Comparison of ENCODE assay signal across 1 cellular context in genomic region chr7:140230862-140231778, GRCh38.
TF ChIP-seq lines count a peak whose summit lies in the region.

No MANE protein-coding gene starts in this region.

TF ChIP-seq in HepG2, 621 proteins besides CTCF, POLR2A, EP300 and RAD21 (continued from another document and continues in another):
- TF ChIP-seq, protein P1, sequence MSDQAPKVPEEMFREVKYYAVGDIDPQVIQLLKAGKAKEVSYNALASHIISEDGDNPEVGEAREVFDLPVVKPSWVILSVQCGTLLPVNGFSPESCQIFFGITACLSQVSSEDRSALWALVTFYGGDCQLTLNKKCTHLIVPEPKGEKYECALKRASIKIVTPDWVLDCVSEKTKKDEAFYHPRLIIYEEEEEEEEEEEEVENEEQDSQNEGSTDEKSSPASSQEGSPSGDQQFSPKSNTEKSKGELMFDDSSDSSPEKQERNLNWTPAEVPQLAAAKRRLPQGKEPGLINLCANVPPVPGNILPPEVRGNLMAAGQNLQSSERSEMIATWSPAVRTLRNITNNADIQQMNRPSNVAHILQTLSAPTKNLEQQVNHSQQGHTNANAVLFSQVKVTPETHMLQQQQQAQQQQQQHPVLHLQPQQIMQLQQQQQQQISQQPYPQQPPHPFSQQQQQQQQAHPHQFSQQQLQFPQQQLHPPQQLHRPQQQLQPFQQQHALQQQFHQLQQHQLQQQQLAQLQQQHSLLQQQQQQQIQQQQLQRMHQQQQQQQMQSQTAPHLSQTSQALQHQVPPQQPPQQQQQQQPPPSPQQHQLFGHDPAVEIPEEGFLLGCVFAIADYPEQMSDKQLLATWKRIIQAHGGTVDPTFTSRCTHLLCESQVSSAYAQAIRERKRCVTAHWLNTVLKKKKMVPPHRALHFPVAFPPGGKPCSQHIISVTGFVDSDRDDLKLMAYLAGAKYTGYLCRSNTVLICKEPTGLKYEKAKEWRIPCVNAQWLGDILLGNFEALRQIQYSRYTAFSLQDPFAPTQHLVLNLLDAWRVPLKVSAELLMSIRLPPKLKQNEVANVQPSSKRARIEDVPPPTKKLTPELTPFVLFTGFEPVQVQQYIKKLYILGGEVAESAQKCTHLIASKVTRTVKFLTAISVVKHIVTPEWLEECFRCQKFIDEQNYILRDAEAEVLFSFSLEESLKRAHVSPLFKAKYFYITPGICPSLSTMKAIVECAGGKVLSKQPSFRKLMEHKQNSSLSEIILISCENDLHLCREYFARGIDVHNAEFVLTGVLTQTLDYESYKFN (CRISPR knock-in tag; conservative IDR thresholded peaks at IDR 0.05), result peak; percentile 54
- TF ChIP-seq RXRB (CRISPR knock-in tag; IDR thresholded peaks at IDR 0.05; ENCODE audit: borderline replicate concordance) (0 out of 2 replicates have a peak, but pooled peaks have one; percentile 39), ZNF138 (CRISPR knock-in tag; IDR thresholded peaks at IDR 0.05; ENCODE audit: low read depth) (0 out of 2 replicates have a peak, but pooled peaks have one; percentile 22), ATF7 (IDR thresholded peaks at IDR 0.05) (no peak), ATF7 (CRISPR knock-in tag; IDR thresholded peaks at IDR 0.05) (0 out of 2 replicates have a peak, but pooled peaks have one; percentile 4), ZNF83 (CRISPR knock-in tag; IDR thresholded peaks at IDR 0.05; ENCODE audit: borderline replicate concordance) (no peak), PHF21A (CRISPR knock-in tag; IDR thresholded peaks at IDR 0.05) (peak; percentile 100), ZBTB20 (CRISPR knock-in tag; IDR thresholded peaks at IDR 0.05; ENCODE audit: borderline replicate concordance, low read depth) (no peak), SP1 (IDR thresholded peaks at IDR 0.05) (no peak), SP1 (CRISPR knock-in tag; IDR thresholded peaks at IDR 0.05) (no peak), IRF2 (CRISPR knock-in tag; IDR thresholded peaks at IDR 0.05) (peak; percentile 66), FOXM1 (CRISPR knock-in tag; IDR thresholded peaks at IDR 0.05) (no peak), KDM6A (CRISPR knock-in tag; IDR thresholded peaks at IDR 0.05; ENCODE audit: low read depth) (no peak), JUN (CRISPR knock-in tag; IDR thresholded peaks at IDR 0.05) (no peak), BCLAF1 (IDR thresholded peaks at IDR 0.05) (no peak), ZKSCAN5 (CRISPR knock-in tag; IDR thresholded peaks at IDR 0.05) (no peak), ZNF607 (CRISPR knock-in tag; IDR thresholded peaks at IDR 0.05; ENCODE audit: borderline replicate concordance) (peak; percentile 90), ZEB1 (IDR thresholded peaks at IDR 0.05; ENCODE audit: insufficient replicate concordance, low read depth) (peak; percentile 91), ZNF788 (CRISPR knock-in tag; IDR thresholded peaks at IDR 0.05; ENCODE audit: borderline replicate concordance) (peak; percentile 58; the same call in 1 of the 2 replicates), PLRG1 (conservative IDR thresholded peaks at IDR 0.05) (no peak), CENPX (CRISPR knock-in tag; IDR thresholded peaks at IDR 0.05) (no peak), KLF13 (CRISPR knock-in tag; IDR thresholded peaks at IDR 0.05) (no peak), HMGA1 (CRISPR knock-in tag; conservative IDR thresholded peaks at IDR 0.05) (no peak), ZNF205 (CRISPR knock-in tag; IDR thresholded peaks at IDR 0.05) (peak; percentile 93), ATF7-NPFF (CRISPR knock-in tag; IDR thresholded peaks at IDR 0.05; ENCODE audit: low read depth) (peak; percentile 46; the same call in 1 of the 2 replicates), CREB1 (IDR thresholded peaks at IDR 0.05) (no peak), CREB1 (CRISPR knock-in tag; IDR thresholded peaks at IDR 0.05) (peak; percentile 24; the same call in 1 of the 2 replicates), REL (CRISPR knock-in tag; conservative IDR thresholded peaks at IDR 0.05) (no peak), ZFP36 (IDR thresholded peaks at IDR 0.05; ENCODE audit: borderline replicate concordance, low read depth, low read length, partially characterized antibody) (no peak), ZMYM4 (CRISPR knock-in tag; IDR thresholded peaks at IDR 0.05) (peak; percentile 30), NCOA1 (CRISPR knock-in tag; IDR thresholded peaks at IDR 0.05) (no peak), MAZ (IDR thresholded peaks at IDR 0.05; ENCODE audit: borderline replicate concordance, low read depth, low read length) (0 out of 2 replicates have a peak, but pooled peaks have one; percentile 5), MAZ (CRISPR knock-in tag; IDR thresholded peaks at IDR 0.05; ENCODE audit: low read depth) (peak; percentile 77; the same call in 1 of the 2 replicates), ZFP36L2 (CRISPR knock-in tag; IDR thresholded peaks at IDR 0.05) (no peak), ZNF24 (IDR thresholded peaks at IDR 0.05) (no peak), CBX5 (CRISPR knock-in tag; IDR thresholded peaks at IDR 0.05; ENCODE audit: borderline replicate concordance) (no peak; the same call in 1 of the 2 replicates), PBX3 (CRISPR knock-in tag; IDR thresholded peaks at IDR 0.05; ENCODE audit: borderline replicate concordance) (no peak), HNRNPLL (IDR thresholded peaks at IDR 0.05; ENCODE audit: low read depth, low read length, poor library complexity, severe bottlenecking) (peak; percentile 80), NFIC (IDR thresholded peaks at IDR 0.05; ENCODE audit: low read length) (peak; percentile 35; the same call in 1 of the 2 replicates), ZNF225 (CRISPR knock-in tag; IDR thresholded peaks at IDR 0.05) (no peak), IRF1 (CRISPR knock-in tag; IDR thresholded peaks at IDR 0.05; ENCODE audit: low read depth) (no peak), CHD2 (IDR thresholded peaks at IDR 0.05; ENCODE audit: low read depth, low read length) (no peak), ZNF768 (CRISPR knock-in tag; IDR thresholded peaks at IDR 0.05) (no peak), ATRX (CRISPR knock-in tag; IDR thresholded peaks at IDR 0.05; ENCODE audit: borderline replicate concordance) (no peak), HDAC6 (IDR thresholded peaks at IDR 0.05; ENCODE audit: low read depth, low read length) (no peak)
- TF ChIP-seq, protein P2, sequence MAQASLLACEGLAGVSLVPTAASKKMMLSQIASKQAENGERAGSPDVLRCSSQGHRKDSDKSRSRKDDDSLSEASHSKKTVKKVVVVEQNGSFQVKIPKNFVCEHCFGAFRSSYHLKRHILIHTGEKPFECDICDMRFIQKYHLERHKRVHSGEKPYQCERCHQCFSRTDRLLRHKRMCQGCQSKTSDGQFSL (CRISPR knock-in tag; IDR thresholded peaks at IDR 0.05), result no peak
- TF ChIP-seq, protein P3, sequence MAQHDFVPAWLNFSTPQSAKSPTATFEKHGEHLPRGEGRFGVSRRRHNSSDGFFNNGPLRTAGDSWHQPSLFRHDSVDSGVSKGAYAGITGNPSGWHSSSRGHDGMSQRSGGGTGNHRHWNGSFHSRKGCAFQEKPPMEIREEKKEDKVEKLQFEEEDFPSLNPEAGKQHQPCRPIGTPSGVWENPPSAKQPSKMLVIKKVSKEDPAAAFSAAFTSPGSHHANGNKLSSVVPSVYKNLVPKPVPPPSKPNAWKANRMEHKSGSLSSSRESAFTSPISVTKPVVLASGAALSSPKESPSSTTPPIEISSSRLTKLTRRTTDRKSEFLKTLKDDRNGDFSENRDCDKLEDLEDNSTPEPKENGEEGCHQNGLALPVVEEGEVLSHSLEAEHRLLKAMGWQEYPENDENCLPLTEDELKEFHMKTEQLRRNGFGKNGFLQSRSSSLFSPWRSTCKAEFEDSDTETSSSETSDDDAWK (CRISPR knock-in tag; IDR thresholded peaks at IDR 0.05), result no peak
- TF ChIP-seq, protein P4, sequence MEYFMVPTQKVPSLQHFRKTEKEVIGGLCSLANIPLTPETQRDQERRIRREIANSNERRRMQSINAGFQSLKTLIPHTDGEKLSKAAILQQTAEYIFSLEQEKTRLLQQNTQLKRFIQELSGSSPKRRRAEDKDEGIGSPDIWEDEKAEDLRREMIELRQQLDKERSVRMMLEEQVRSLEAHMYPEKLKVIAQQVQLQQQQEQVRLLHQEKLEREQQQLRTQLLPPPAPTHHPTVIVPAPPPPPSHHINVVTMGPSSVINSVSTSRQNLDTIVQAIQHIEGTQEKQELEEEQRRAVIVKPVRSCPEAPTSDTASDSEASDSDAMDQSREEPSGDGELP (IDR thresholded peaks at IDR 0.05; ENCODE audit: borderline replicate concordance, low read depth), result peak; percentile 44; the same call in 1 of the 2 replicates
- TF ChIP-seq, protein P5, sequence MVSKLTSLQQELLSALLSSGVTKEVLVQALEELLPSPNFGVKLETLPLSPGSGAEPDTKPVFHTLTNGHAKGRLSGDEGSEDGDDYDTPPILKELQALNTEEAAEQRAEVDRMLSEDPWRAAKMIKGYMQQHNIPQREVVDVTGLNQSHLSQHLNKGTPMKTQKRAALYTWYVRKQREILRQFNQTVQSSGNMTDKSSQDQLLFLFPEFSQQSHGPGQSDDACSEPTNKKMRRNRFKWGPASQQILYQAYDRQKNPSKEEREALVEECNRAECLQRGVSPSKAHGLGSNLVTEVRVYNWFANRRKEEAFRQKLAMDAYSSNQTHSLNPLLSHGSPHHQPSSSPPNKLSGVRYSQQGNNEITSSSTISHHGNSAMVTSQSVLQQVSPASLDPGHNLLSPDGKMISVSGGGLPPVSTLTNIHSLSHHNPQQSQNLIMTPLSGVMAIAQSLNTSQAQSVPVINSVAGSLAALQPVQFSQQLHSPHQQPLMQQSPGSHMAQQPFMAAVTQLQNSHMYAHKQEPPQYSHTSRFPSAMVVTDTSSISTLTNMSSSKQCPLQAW (CRISPR knock-in tag; IDR thresholded peaks at IDR 0.05), result peak; percentile 67; the same call in 1 of the 2 replicates
- TF ChIP-seq, protein P6, sequence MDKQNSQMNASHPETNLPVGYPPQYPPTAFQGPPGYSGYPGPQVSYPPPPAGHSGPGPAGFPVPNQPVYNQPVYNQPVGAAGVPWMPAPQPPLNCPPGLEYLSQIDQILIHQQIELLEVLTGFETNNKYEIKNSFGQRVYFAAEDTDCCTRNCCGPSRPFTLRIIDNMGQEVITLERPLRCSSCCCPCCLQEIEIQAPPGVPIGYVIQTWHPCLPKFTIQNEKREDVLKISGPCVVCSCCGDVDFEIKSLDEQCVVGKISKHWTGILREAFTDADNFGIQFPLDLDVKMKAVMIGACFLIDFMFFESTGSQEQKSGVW (CRISPR knock-in tag; IDR thresholded peaks at IDR 0.05; ENCODE audit: borderline replicate concordance), result no peak
- TF ChIP-seq, protein P7, sequence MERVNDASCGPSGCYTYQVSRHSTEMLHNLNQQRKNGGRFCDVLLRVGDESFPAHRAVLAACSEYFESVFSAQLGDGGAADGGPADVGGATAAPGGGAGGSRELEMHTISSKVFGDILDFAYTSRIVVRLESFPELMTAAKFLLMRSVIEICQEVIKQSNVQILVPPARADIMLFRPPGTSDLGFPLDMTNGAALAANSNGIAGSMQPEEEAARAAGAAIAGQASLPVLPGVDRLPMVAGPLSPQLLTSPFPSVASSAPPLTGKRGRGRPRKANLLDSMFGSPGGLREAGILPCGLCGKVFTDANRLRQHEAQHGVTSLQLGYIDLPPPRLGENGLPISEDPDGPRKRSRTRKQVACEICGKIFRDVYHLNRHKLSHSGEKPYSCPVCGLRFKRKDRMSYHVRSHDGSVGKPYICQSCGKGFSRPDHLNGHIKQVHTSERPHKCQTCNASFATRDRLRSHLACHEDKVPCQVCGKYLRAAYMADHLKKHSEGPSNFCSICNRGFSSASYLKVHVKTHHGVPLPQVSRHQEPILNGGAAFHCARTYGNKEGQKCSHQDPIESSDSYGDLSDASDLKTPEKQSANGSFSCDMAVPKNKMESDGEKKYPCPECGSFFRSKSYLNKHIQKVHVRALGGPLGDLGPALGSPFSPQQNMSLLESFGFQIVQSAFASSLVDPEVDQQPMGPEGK (CRISPR knock-in tag; IDR thresholded peaks at IDR 0.05), result peak; percentile 92
- TF ChIP-seq, protein P8, sequence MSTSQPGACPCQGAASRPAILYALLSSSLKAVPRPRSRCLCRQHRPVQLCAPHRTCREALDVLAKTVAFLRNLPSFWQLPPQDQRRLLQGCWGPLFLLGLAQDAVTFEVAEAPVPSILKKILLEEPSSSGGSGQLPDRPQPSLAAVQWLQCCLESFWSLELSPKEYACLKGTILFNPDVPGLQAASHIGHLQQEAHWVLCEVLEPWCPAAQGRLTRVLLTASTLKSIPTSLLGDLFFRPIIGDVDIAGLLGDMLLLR (CRISPR knock-in tag; IDR thresholded peaks at IDR 0.05), result peak; percentile 44; the same call in 1 of the 2 replicates
- TF ChIP-seq, protein P9, sequence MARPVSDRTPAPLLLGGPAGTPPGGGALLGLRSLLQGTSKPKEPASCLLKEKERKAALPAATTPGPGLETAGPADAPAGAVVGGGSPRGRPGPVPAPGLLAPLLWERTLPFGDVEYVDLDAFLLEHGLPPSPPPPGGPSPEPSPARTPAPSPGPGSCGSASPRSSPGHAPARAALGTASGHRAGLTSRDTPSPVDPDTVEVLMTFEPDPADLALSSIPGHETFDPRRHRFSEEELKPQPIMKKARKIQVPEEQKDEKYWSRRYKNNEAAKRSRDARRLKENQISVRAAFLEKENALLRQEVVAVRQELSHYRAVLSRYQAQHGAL (CRISPR knock-in tag; IDR thresholded peaks at IDR 0.05; ENCODE audit: not compliant biosample characterization), result no peak
